Comparison of ENCODE assay signal across 33 cellular contexts in genomic region chr14:61988240-61988639, GRCh38.
A peak's percentile ranks its signal among the peaks of the same experiment; 100 is the strongest.
DNase-seq lines count a peak whose midpoint lies in the region; ATAC-seq, FAIRE-seq and TF ChIP-seq lines count a peak whose summit lies in the region.
"Had no signal": no experiment of that assay in that cellular context is flagged by ENCODE, and none has a peak within 500 bp of the region (broad histone marks: within the 10 kb centered on the region; RNA-seq: fewer than 3 reads in every experiment).

No MANE protein-coding gene starts in this region.

- intact Hi-C loops in IMR-90 (cut with micrococcal nuclease) = no loop called here

- no TSS peak for BruUV-seq in IMR-90 (replicated peaks; lab: Mats Ljungman, UMichigan)

- no peak overlapping the region for H4K91ac ChIP-seq in IMR-90 (ENCODE audit: insufficient read depth, low read depth, low read length)

- H3K4me1 ChIP-seq in IMR-90 (ENCODE audit: control insufficient read depth, insufficient read depth, low read length) = peaks cover 5% of the 10 kb centered on the region; the same call in 1 of the 2 replicates
- H3K4me1 ChIP-seq: A549; BE2C; BLaER1; BLaER1 treated with 17β-estradiol and CSF1 and Interleukin-3, amounts not matched to agents 10 nM and 100 nM; Caco-2 had no signal

- WGBS in IMR-90 (ENCODE audit: extremely low coverage in 2 of 2, insufficient read length in 1 of 2), 2 experiments = no CpG with 5 or more reads among the region's 2 CpGs

- H2AFZ ChIP-seq in IMR-90 (replicated peaks; ENCODE audit: low read length, poor library complexity) = no peak overlapping the region

- TF ChIP-seq POLR2A in IMR-90 (IDR thresholded peaks at IDR 0.05; ENCODE audit: low read depth, low read length) = no peak

- H3K56ac ChIP-seq in IMR-90 (ENCODE audit: extremely low read depth, insufficient read depth, low read length) = no peak overlapping the region

- H3K36me3 ChIP-seq in IMR-90 (ENCODE audit: control insufficient read depth, insufficient read depth, low read length) = no peaks in the 10 kb centered on the region
- H3K36me3 ChIP-seq: BE2C; BLaER1; BLaER1 treated with 17β-estradiol and CSF1 and Interleukin-3, amounts not matched to agents 10 nM and 100 nM had no signal

- H2AK5ac ChIP-seq in IMR-90 (ENCODE audit: low read depth, low read length) = no peak overlapping the region

- H4K20me1 ChIP-seq in IMR-90 (ENCODE audit: insufficient read depth, low read length) = no peaks in the 10 kb centered on the region
- H4K20me1 ChIP-seq: BLaER1; BLaER1 treated with 17β-estradiol and CSF1 and Interleukin-3, amounts not matched to agents 10 nM and 100 nM had no signal

- H4K5ac ChIP-seq in IMR-90 (ENCODE audit: low read depth, low read length) = no peak overlapping the region

- no peak overlapping the region for H2BK15ac ChIP-seq in IMR-90 (ENCODE audit: low read depth, low read length)

- no peak overlapping the region for H2BK5ac ChIP-seq in IMR-90 (ENCODE audit: low read depth, low read length, poor library complexity, severe bottlenecking)

- no peak overlapping the region for H4K8ac ChIP-seq in IMR-90 (ENCODE audit: low read depth in 2 of 2, low read length in 2 of 2)

- no peak overlapping the region for H3K14ac ChIP-seq in IMR-90 (replicated peaks; ENCODE audit: low read depth, low read length)

- no peak for TF ChIP-seq RAD21 in IMR-90 (IDR thresholded peaks at IDR 0.05; ENCODE audit: low read length)

- DNase-seq in HTR-8/SVneo (ENCODE audit: insufficient read length, low spot score) = no peak
- no peak for DNase-seq in IMR-90
- no peak for DNase-seq in coronary artery (ENCODE audit: low spot score)
- DNase-seq in mucosa of gallbladder (ENCODE audit: low spot score) = no peak
- DNase-seq: 8988T; ACHN; AML-193; BE2C; C1 segment of cervical spinal cord; Caco-2; Calu3; CD4-positive, alpha-beta memory T cell; CD4-positive, alpha-beta T cell; CD4-positive, CD25-positive, alpha-beta regulatory T cell; CD8-positive, alpha-beta memory T cell; CD8-positive, alpha-beta T cell; COR-L47; DMS 273 treated with DMSO at 0.1 percent for 48 hours; DMS153; DMS53; DMS79; DMS79 treated with DMSO at 0.1 percent for 48 hours; DND-41; EL had no signal

- no peak overlapping the region for H2AK9ac ChIP-seq in IMR-90 (replicated peaks; ENCODE audit: low read depth, low read length, poor library complexity)

- H3K9me3 ChIP-seq in IMR-90 (ENCODE audit: control insufficient read depth, insufficient read depth, low read length) = no peaks in the 10 kb centered on the region
- H3K9me3 ChIP-seq: A549; BE2C; BLaER1; BLaER1 treated with 17β-estradiol and CSF1 and Interleukin-3, amounts not matched to agents 10 nM and 100 nM; Caco-2 had no signal

- TF ChIP-seq CTCF in IMR-90 (conservative IDR thresholded peaks at IDR 0.05; ENCODE audit: low read depth, low read length) = no peak
- TF ChIP-seq CTCF in coronary artery (IDR thresholded peaks at IDR 0.05) = no peak

- no peaks in the 10 kb centered on the region for H3K79me1 ChIP-seq in IMR-90 (ENCODE audit: low read depth in 1 of 2, low read length in 2 of 2)

- peak; percentile 93 for FAIRE-seq in HTR-8/SVneo (lab: Jason Lieb, UNC)
- peak; percentile 72 for FAIRE-seq in islet of Langerhans (lab: Jason Lieb, UNC)
- FAIRE-seq: A204.1, A549, D721Med had no signal

- no peak overlapping the region for H3K4me2 ChIP-seq in IMR-90 (ENCODE audit: low read depth, low read length)
- H3K4me2 ChIP-seq: A549; BLaER1; BLaER1 treated with 17β-estradiol and CSF1 and Interleukin-3, amounts not matched to agents 10 nM and 100 nM had no signal

- ATAC-seq in IMR-90 (ENCODE audit: low read depth) (peak; percentile 77), HG03196 (IDR thresholded peaks at IDR 0.05; ENCODE audit: unreplicated experiment) (no peak)
- ATAC-seq: A549; CD8-positive, alpha-beta T cell had no signal

- no peak overlapping the region for H3K18ac ChIP-seq in IMR-90 (ENCODE audit: low read depth, low read length)

- H3K9me1 ChIP-seq in IMR-90 (ENCODE audit: insufficient read depth, low read length) = no peaks in the 10 kb centered on the region

- H3K27ac ChIP-seq in IMR-90 (ENCODE audit: insufficient read depth, low read length) (no peak overlapping the region), coronary artery (no peak overlapping the region)
- H3K27ac ChIP-seq: 22Rv1; A549; BLaER1; BLaER1 treated with 17β-estradiol and CSF1 and Interleukin-3, amounts not matched to agents 10 nM and 100 nM; C4-2B had no signal

- dilution Hi-C loops in IMR-90 (cut with HindIII; ENCODE audit: low sequenced_read_pairs, unreplicated experiment) = no loop called here

- in situ Hi-C loops in IMR-90 (cut with MboI; ENCODE audit: low sequenced_read_pairs) = no loop called here

- H3K23ac ChIP-seq in IMR-90 (ENCODE audit: low read depth, low read length) = no peak overlapping the region

- H3K4me3 ChIP-seq in IMR-90 (ENCODE audit: insufficient read depth, low read depth, low read length) (no peak overlapping the region), coronary artery (no peak overlapping the region)
- H3K4me3 ChIP-seq: A549; BLaER1; BLaER1 treated with 17β-estradiol and CSF1 and Interleukin-3, amounts not matched to agents 10 nM and 100 nM had no signal

- H2BK120ac ChIP-seq in IMR-90 (ENCODE audit: low read depth, low read length) = no peak overlapping the region

- no peak overlapping the region for H3K9ac ChIP-seq in IMR-90 (ENCODE audit: low read depth, low read length)
- H3K9ac ChIP-seq: BLaER1; BLaER1 treated with 17β-estradiol and CSF1 and Interleukin-3, amounts not matched to agents 10 nM and 100 nM had no signal

- no peaks in the 10 kb centered on the region for H3K27me3 ChIP-seq in IMR-90 (ENCODE audit: control insufficient read depth, insufficient read depth, low read length)
- H3K27me3 ChIP-seq: BLaER1; BLaER1 treated with 17β-estradiol and CSF1 and Interleukin-3, amounts not matched to agents 10 nM and 100 nM had no signal

- POLR2A ChIA-PET in IMR-90 (lab: Charles Lee; ENCODE audit: unreplicated experiment) = no interaction called here

- CTCF ChIA-PET in IMR-90 (lab: Yijun Ruan, JAX) = interaction anchor here (0.6 kb wide), 1 partner anchor 23 kb away, joined by 3 read pairs; no protein-coding TSS in a partner anchor

- no peak overlapping the region for H2BK20ac ChIP-seq in IMR-90 (ENCODE audit: low read depth, low read length)

- H3K4ac ChIP-seq in IMR-90 (ENCODE audit: low read depth, low read length) = no peak overlapping the region

TF ChIP-seq in IMR-90, 13 proteins besides CTCF, POLR2A, EP300 and RAD21:
- no peak for TF ChIP-seq MXI1 (IDR thresholded peaks at IDR 0.05; ENCODE audit: borderline replicate concordance, low read depth, low read length)
- TF ChIP-seq CEBPB (IDR thresholded peaks at IDR 0.05; ENCODE audit: low read depth, low read length) = no peak
- no peak for TF ChIP-seq USF2 (IDR thresholded peaks at IDR 0.05; ENCODE audit: low read depth, low read length)
- TF ChIP-seq RFX5 (IDR thresholded peaks at IDR 0.05; ENCODE audit: low read depth, low read length) = no peak
- TF ChIP-seq MAFK (IDR thresholded peaks at IDR 0.05; ENCODE audit: low read depth, low read length) = no peak
- TF ChIP-seq ELK1 (IDR thresholded peaks at IDR 0.05; ENCODE audit: borderline replicate concordance, low read depth, low read length) = no peak
- no peak for TF ChIP-seq BHLHE40 (IDR thresholded peaks at IDR 0.05; ENCODE audit: low read depth, low read length)
- no peak for TF ChIP-seq SMC3 (IDR thresholded peaks at IDR 0.05; ENCODE audit: low read depth, low read length)
- no peak for TF ChIP-seq CHD1 (IDR thresholded peaks at IDR 0.05; ENCODE audit: low read depth, low read length)
- TF ChIP-seq RCOR1 (IDR thresholded peaks at IDR 0.05; ENCODE audit: insufficient replicate concordance, low read length) = no peak
- no peak for TF ChIP-seq MAZ (IDR thresholded peaks at IDR 0.05; ENCODE audit: borderline replicate concordance, low read depth, low read length)
- no peak for TF ChIP-seq NFE2L2 (IDR thresholded peaks at IDR 0.05; ENCODE audit: low read depth, low read length)
- TF ChIP-seq FOS (IDR thresholded peaks at IDR 0.05; ENCODE audit: low read depth, low read length) = no peak
